1 cellular context compared by ENCODE assay signal in the genomic region with DNA sequence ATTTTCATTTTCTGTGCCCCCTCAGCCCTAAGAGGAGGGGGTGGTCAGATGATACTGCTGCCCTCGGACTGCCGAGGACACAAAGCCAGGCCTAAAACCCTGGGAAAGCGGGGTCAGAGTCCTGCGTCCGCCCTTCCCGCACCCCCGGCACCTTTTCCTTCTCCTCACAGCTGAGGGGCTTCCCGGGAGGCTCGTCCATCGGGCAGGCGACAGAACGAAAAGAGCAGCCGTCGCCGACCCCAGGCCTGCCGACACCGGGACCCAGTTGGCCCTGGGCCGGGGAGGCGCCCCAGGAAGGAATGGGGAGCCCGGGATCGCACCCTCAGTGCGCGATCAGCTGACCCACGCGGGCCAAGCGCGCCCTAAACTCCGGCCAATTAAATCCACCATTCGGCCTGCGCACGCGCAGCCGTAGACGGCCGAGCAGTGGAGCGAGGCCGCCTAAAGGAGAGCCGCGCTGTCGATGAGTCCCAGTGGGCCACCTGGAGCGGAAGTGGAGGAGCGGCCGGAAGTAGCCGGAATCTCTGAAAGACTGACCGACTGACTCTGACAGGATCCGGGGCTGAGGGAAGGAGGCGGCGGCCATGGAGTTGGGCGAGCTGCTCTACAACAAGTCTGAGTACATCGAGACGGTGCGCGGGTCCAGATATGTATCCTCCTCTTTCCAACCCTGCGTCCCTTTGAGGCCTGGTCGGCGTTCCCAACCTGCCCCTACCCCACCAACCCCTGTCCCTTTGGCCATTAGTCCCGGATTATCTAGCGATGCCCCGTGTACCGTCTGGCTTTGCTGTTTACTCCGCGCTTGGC.
TF ChIP-seq lines count a peak whose summit lies in the region.

A gene (plus strand): TSS at position 508 of the 807 bp plus-strand sequence. CDS start 77 bp downstream, at position 585.
A gene (minus strand): TSS at position 352 of the 807 bp plus-strand sequence. CDS start 153 bp downstream, at position 199.

TF ChIP-seq in HepG2, 621 proteins besides CTCF, POLR2A, EP300 and RAD21 (continued from another document and continues in another):
- TF ChIP-seq, protein P1, sequence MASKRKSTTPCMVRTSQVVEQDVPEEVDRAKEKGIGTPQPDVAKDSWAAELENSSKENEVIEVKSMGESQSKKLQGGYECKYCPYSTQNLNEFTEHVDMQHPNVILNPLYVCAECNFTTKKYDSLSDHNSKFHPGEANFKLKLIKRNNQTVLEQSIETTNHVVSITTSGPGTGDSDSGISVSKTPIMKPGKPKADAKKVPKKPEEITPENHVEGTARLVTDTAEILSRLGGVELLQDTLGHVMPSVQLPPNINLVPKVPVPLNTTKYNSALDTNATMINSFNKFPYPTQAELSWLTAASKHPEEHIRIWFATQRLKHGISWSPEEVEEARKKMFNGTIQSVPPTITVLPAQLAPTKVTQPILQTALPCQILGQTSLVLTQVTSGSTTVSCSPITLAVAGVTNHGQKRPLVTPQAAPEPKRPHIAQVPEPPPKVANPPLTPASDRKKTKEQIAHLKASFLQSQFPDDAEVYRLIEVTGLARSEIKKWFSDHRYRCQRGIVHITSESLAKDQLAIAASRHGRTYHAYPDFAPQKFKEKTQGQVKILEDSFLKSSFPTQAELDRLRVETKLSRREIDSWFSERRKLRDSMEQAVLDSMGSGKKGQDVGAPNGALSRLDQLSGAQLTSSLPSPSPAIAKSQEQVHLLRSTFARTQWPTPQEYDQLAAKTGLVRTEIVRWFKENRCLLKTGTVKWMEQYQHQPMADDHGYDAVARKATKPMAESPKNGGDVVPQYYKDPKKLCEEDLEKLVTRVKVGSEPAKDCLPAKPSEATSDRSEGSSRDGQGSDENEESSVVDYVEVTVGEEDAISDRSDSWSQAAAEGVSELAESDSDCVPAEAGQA (IDR thresholded peaks at IDR 0.05; ENCODE audit: low read depth), result peak; percentile 86
- TF ChIP-seq, protein P1 (CRISPR knock-in tag; IDR thresholded peaks at IDR 0.05; ENCODE audit: borderline replicate concordance), result peak; percentile 98
- TF ChIP-seq, protein P2, sequence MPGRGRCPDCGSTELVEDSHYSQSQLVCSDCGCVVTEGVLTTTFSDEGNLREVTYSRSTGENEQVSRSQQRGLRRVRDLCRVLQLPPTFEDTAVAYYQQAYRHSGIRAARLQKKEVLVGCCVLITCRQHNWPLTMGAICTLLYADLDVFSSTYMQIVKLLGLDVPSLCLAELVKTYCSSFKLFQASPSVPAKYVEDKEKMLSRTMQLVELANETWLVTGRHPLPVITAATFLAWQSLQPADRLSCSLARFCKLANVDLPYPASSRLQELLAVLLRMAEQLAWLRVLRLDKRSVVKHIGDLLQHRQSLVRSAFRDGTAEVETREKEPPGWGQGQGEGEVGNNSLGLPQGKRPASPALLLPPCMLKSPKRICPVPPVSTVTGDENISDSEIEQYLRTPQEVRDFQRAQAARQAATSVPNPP (CRISPR knock-in tag; IDR thresholded peaks at IDR 0.05), result peak; percentile 98
- TF ChIP-seq, protein P3, sequence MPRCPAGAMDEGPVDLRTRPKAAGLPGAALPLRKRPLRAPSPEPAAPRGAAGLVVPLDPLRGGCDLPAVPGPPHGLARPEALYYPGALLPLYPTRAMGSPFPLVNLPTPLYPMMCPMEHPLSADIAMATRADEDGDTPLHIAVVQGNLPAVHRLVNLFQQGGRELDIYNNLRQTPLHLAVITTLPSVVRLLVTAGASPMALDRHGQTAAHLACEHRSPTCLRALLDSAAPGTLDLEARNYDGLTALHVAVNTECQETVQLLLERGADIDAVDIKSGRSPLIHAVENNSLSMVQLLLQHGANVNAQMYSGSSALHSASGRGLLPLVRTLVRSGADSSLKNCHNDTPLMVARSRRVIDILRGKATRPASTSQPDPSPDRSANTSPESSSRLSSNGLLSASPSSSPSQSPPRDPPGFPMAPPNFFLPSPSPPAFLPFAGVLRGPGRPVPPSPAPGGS (CRISPR knock-in tag; IDR thresholded peaks at IDR 0.05), result peak; percentile 73; the same call in 1 of the 2 replicates
- TF ChIP-seq TCF7L2 (IDR thresholded peaks at IDR 0.05; ENCODE audit: low read depth, low read length), result no peak
- TF ChIP-seq ZNF75D (CRISPR knock-in tag; IDR thresholded peaks at IDR 0.05; ENCODE audit: borderline replicate concordance), result peak; percentile 80; the same call in 1 of the 2 replicates
- no peak for TF ChIP-seq XBP1 (CRISPR knock-in tag; IDR thresholded peaks at IDR 0.05)
- no peak for TF ChIP-seq PAF1 (CRISPR knock-in tag; IDR thresholded peaks at IDR 0.05)
- TF ChIP-seq, protein P4, sequence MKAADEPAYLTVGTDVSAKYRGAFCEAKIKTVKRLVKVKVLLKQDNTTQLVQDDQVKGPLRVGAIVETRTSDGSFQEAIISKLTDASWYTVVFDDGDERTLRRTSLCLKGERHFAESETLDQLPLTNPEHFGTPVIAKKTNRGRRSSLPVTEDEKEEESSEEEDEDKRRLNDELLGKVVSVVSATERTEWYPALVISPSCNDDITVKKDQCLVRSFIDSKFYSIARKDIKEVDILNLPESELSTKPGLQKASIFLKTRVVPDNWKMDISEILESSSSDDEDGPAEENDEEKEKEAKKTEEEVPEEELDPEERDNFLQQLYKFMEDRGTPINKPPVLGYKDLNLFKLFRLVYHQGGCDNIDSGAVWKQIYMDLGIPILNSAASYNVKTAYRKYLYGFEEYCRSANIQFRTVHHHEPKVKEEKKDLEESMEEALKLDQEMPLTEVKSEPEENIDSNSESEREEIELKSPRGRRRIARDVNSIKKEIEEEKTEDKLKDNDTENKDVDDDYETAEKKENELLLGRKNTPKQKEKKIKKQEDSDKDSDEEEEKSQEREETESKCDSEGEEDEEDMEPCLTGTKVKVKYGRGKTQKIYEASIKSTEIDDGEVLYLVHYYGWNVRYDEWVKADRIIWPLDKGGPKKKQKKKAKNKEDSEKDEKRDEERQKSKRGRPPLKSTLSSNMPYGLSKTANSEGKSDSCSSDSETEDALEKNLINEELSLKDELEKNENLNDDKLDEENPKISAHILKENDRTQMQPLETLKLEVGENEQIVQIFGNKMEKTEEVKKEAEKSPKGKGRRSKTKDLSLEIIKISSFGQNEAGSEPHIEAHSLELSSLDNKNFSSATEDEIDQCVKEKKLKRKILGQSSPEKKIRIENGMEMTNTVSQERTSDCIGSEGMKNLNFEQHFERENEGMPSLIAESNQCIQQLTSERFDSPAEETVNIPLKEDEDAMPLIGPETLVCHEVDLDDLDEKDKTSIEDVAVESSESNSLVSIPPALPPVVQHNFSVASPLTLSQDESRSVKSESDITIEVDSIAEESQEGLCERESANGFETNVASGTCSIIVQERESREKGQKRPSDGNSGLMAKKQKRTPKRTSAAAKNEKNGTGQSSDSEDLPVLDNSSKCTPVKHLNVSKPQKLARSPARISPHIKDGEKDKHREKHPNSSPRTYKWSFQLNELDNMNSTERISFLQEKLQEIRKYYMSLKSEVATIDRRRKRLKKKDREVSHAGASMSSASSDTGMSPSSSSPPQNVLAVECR (CRISPR knock-in tag; IDR thresholded peaks at IDR 0.05; ENCODE audit: borderline replicate concordance), result peak; percentile 95
- TF ChIP-seq PCBP2 (optimal IDR thresholded peaks at IDR 0.05; ENCODE audit: low read depth, low read length, poor library complexity, severe bottlenecking), result peak; percentile 46
- no peak for TF ChIP-seq MTA3 (CRISPR knock-in tag; IDR thresholded peaks at IDR 0.05)
- peak; percentile 68; the same call in 1 of the 2 replicates for TF ChIP-seq ZNF337 (CRISPR knock-in tag; IDR thresholded peaks at IDR 0.05; ENCODE audit: borderline replicate concordance, low read depth)
- peak; percentile 64; the same call in 1 of the 2 replicates for TF ChIP-seq ZNF101 (CRISPR knock-in tag; IDR thresholded peaks at IDR 0.05; ENCODE audit: borderline replicate concordance, low read depth)
- TF ChIP-seq, protein P5, sequence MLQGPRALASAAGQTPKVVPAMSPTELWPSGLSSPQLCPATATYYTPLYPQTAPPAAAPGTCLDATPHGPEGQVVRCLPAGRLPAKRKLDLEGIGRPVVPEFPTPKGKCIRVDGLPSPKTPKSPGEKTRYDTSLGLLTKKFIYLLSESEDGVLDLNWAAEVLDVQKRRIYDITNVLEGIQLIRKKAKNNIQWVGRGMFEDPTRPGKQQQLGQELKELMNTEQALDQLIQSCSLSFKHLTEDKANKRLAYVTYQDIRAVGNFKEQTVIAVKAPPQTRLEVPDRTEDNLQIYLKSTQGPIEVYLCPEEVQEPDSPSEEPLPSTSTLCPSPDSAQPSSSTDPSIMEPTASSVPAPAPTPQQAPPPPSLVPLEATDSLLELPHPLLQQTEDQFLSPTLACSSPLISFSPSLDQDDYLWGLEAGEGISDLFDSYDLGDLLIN (CRISPR knock-in tag; IDR thresholded peaks at IDR 0.05; ENCODE audit: borderline replicate concordance), result peak; percentile 72; the same call in 1 of the 2 replicates
- no peak for TF ChIP-seq ZNF460 (CRISPR knock-in tag; IDR thresholded peaks at IDR 0.05; ENCODE audit: borderline replicate concordance)
- TF ChIP-seq MAF1 (CRISPR knock-in tag; IDR thresholded peaks at IDR 0.05; ENCODE audit: borderline replicate concordance), result peak; percentile 89
- no peak; the same call in none of the 2 replicates for TF ChIP-seq ZNF670 (CRISPR knock-in tag; IDR thresholded peaks at IDR 0.05; ENCODE audit: borderline replicate concordance)
- TF ChIP-seq, protein P6, sequence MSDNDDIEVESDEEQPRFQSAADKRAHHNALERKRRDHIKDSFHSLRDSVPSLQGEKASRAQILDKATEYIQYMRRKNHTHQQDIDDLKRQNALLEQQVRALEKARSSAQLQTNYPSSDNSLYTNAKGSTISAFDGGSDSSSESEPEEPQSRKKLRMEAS (IDR thresholded peaks at IDR 0.05), result peak; percentile 96
- peak; percentile 90 for TF ChIP-seq NCOR1 (IDR thresholded peaks at IDR 0.05; ENCODE audit: borderline replicate concordance, low read length)
- peak; percentile 97 for TF ChIP-seq SAP130 (CRISPR knock-in tag; IDR thresholded peaks at IDR 0.05; ENCODE audit: low read depth)
- peak; percentile 64; the same call in 1 of the 2 replicates for TF ChIP-seq KLF6 (CRISPR knock-in tag; IDR thresholded peaks at IDR 0.05)
- peak; percentile 93 for TF ChIP-seq ATF7-NPFF (CRISPR knock-in tag; IDR thresholded peaks at IDR 0.05; ENCODE audit: low read depth)
- TF ChIP-seq FIP1L1 (IDR thresholded peaks at IDR 0.05; ENCODE audit: borderline replicate concordance, insufficient read depth, low read depth, low read length), result peak; percentile 82
- peak; percentile 99 for TF ChIP-seq KMT2B (CRISPR knock-in tag; IDR thresholded peaks at IDR 0.05)
- TF ChIP-seq ZFY (CRISPR knock-in tag; IDR thresholded peaks at IDR 0.05), result peak; percentile 96
- peak; percentile 90; the same call in 1 of the 2 replicates for TF ChIP-seq MTF1 (CRISPR knock-in tag; IDR thresholded peaks at IDR 0.05)
- peak; percentile 86 for TF ChIP-seq PITX1 (CRISPR knock-in tag; IDR thresholded peaks at IDR 0.05)
- no peak; the same call in 1 of the 2 replicates for TF ChIP-seq JDP2 (CRISPR knock-in tag; IDR thresholded peaks at IDR 0.05; ENCODE audit: borderline replicate concordance)
- TF ChIP-seq ZNF780A (CRISPR knock-in tag; IDR thresholded peaks at IDR 0.05), result peak; percentile 39; the same call in 1 of the 2 replicates
- TF ChIP-seq, protein P7, sequence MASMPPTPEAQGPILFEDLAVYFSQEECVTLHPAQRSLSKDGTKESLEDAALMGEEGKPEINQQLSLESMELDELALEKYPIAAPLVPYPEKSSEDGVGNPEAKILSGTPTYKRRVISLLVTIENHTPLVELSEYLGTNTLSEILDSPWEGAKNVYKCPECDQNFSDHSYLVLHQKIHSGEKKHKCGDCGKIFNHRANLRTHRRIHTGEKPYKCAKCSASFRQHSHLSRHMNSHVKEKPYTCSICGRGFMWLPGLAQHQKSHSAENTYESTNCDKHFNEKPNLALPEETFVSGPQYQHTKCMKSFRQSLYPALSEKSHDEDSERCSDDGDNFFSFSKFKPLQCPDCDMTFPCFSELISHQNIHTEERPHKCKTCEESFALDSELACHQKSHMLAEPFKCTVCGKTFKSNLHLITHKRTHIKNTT (CRISPR knock-in tag; IDR thresholded peaks at IDR 0.05), result peak; percentile 83; the same call in 1 of the 2 replicates
- TF ChIP-seq, protein P8, sequence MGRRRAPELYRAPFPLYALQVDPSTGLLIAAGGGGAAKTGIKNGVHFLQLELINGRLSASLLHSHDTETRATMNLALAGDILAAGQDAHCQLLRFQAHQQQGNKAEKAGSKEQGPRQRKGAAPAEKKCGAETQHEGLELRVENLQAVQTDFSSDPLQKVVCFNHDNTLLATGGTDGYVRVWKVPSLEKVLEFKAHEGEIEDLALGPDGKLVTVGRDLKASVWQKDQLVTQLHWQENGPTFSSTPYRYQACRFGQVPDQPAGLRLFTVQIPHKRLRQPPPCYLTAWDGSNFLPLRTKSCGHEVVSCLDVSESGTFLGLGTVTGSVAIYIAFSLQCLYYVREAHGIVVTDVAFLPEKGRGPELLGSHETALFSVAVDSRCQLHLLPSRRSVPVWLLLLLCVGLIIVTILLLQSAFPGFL (CRISPR knock-in tag; IDR thresholded peaks at IDR 0.05), result peak; percentile 81; the same call in 1 of the 2 replicates
- peak; percentile 95; the same call in 1 of the 2 replicates for TF ChIP-seq ZNF543 (CRISPR knock-in tag; IDR thresholded peaks at IDR 0.05)
- TF ChIP-seq ZNF788 (CRISPR knock-in tag; IDR thresholded peaks at IDR 0.05; ENCODE audit: borderline replicate concordance), result peak; percentile 94
- TF ChIP-seq KLF11 (CRISPR knock-in tag; IDR thresholded peaks at IDR 0.05), result 0 out of 2 replicates have a peak, but pooled peaks have one; percentile 62
- TF ChIP-seq, protein P9, sequence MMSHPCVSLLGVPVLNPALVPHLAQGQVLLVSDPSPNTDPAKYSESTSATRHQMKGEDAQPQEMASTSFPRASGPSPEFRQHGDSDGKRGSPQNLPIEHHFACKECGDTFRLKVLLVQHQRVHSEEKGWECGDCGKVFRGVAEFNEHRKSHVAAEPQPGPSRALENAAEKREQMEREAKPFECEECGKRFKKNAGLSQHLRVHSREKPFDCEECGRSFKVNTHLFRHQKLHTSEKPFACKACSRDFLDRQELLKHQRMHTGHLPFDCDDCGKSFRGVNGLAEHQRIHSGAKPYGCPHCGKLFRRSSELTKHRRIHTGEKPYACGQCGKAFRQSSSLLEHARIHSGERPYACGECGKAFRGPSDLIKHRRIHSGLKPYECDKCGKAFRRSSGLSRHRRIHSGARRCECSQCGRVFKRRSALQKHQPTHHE (CRISPR knock-in tag; IDR thresholded peaks at IDR 0.05; ENCODE audit: borderline replicate concordance), result peak; percentile 99
